Comparison of ENCODE assay signal across 22 cellular contexts in genomic region chr1:46215504-46215903, GRCh38. TPM values are rescaled to one million over a fixed set of nuclear protein-coding genes. Genes with fewer than 3 reads are reported as not detected.
DNase-seq lines count a peak whose midpoint lies in the region; ATAC-seq, FAIRE-seq and TF ChIP-seq lines count a peak whose summit lies in the region.
"Had no signal": no experiment of that assay in that cellular context is flagged by ENCODE, and none has a peak within 500 bp of the region (broad histone marks: within the 10 kb centered on the region; RNA-seq: fewer than 3 reads in every experiment).

No MANE protein-coding gene starts in this region.

- no peak overlapping the region for H4K5ac ChIP-seq in H1 (ENCODE audit: insufficient read length, low read depth, low read length)

- no peak overlapping the region for H3K14ac ChIP-seq in H1 (ENCODE audit: insufficient read length)

- no peak overlapping the region for H3K4me2 ChIP-seq in H1 (ENCODE audit: insufficient read depth in 1 of 2, low read depth in 2 of 2, low read length in 2 of 2)

- H2BK120ac ChIP-seq in H1 (replicated peaks; ENCODE audit: low read depth, low read length), result no peak overlapping the region

- no peak for TF ChIP-seq CTCF in WTC11 (IDR thresholded peaks at IDR 0.05)
- TF ChIP-seq CTCF in H1 (IDR thresholded peaks at IDR 0.05; ENCODE audit: control extremely low read depth in 1 of 3, insufficient read depth in 1 of 3, low read depth in 1 of 3, low read length in 3 of 3), result no peak

- POLR2A ChIA-PET in WTC11 (lab: Charles Lee) (no interaction called here), H1 (lab: Charles Lee; ENCODE audit: partially characterized antibody) (no interaction called here)

- H3K36me3 ChIP-seq in H1 (ENCODE audit: control insufficient read depth in 2 of 4, insufficient read depth in 4 of 4, low read length in 3 of 4), result no peaks in the 10 kb centered on the region
- H3K36me3 ChIP-seq: BE2C had no signal

- no peak overlapping the region for H4K8ac ChIP-seq in H1 (ENCODE audit: extremely low read depth, insufficient read depth, low read length)

- no peaks in the 10 kb centered on the region for H3K9me3 Mint-ChIP-seq in WTC11
- H3K9me3 Mint-ChIP-seq: CD4-positive, CD25-positive, alpha-beta regulatory T cell; CD8-positive, alpha-beta memory T cell; HFFc6 had no signal

- no peak overlapping the region for H2BK20ac ChIP-seq in H1 (ENCODE audit: low read length)

- no peak for DNase-seq in WTC11 (ENCODE audit: low spot score)
- DNase-seq in H1 (ENCODE audit: low read depth in 1 of 2, low spot score in 2 of 2), result no peak
- DNase-seq: ACHN; BE2C; C1 segment of cervical spinal cord; CD4-positive, CD25-positive, alpha-beta regulatory T cell; CD8-positive, alpha-beta memory T cell; COR-L47; DMS 273 treated with DMSO at 0.1 percent for 48 hours; GM23248; HCEC 1CT; HFFc6; IMR-90; KBM-7 had no signal

- no peak overlapping the region for H3K27ac Mint-ChIP-seq in WTC11
- H3K27ac Mint-ChIP-seq: CD8-positive, alpha-beta memory T cell; HFFc6 had no signal

- H3K4ac ChIP-seq in H1 (replicated peaks; ENCODE audit: insufficient read length, low read depth, low read length), result no peak overlapping the region

- no peak overlapping the region for H3K18ac ChIP-seq in H1 (ENCODE audit: extremely low read depth, low read length)

- ATAC-seq in WTC11, result no peak
- ATAC-seq in GM21723 (IDR thresholded peaks at IDR 0.05; ENCODE audit: unreplicated experiment), result no peak

- H3K79me2 ChIP-seq in H1 (ENCODE audit: control insufficient read depth in 1 of 2, insufficient read depth in 2 of 2, low read length in 2 of 2), result no peaks in the 10 kb centered on the region

- no peaks in the 10 kb centered on the region for H4K20me1 ChIP-seq in H1 (replicated peaks in 1 of 2; ENCODE audit: control insufficient read depth in 1 of 2, insufficient read depth in 2 of 2, low read length in 2 of 2)

- no peaks in the 10 kb centered on the region; the same call in 1 of the 2 replicates for H3K23me2 ChIP-seq in H1 (ENCODE audit: low read depth, low read length)

- H3K4me1 Mint-ChIP-seq in WTC11, result no peaks in the 10 kb centered on the region
- H3K4me1 Mint-ChIP-seq: CD4-positive, CD25-positive, alpha-beta regulatory T cell; CD8-positive, alpha-beta memory T cell had no signal

- TF ChIP-seq EP300 in H1 (IDR thresholded peaks at IDR 0.05; ENCODE audit: borderline replicate concordance in 1 of 2, low read depth in 2 of 2, low read length in 2 of 2), result no peak

- no peak for TF ChIP-seq POLR2A in H1 (IDR thresholded peaks at IDR 0.05; ENCODE audit: control extremely low read depth in 1 of 2, low read depth in 2 of 2, low read length in 2 of 2)

- H3K36me3 Mint-ChIP-seq in WTC11, result no peaks in the 10 kb centered on the region
- H3K36me3 Mint-ChIP-seq: CD4-positive, CD25-positive, alpha-beta regulatory T cell; CD8-positive, alpha-beta memory T cell had no signal

- H2AK5ac ChIP-seq in H1 (ENCODE audit: low read depth, low read length), result no peak overlapping the region

- no peak for TF ChIP-seq RAD21 in H1 (IDR thresholded peaks at IDR 0.05 in 1 of 2, conservative IDR thresholded peaks at IDR 0.05 in 1 of 2; ENCODE audit: low read depth in 2 of 2, low read length in 2 of 2)

- no peaks in the 10 kb centered on the region for H3K27me3 ChIP-seq in H1 (replicated peaks in 1 of 4; ENCODE audit: control insufficient read depth in 3 of 4, extremely low read depth in 1 of 4, insufficient read depth in 3 of 4, low read length in 3 of 4)
- H3K27me3 ChIP-seq: BE2C had no signal

- no peak overlapping the region for H3K27ac ChIP-seq in H1 (ENCODE audit: low read depth, low read length)
- H3K27ac ChIP-seq: GM23248, HL-60 had no signal

- no peak overlapping the region for H3K56ac ChIP-seq in H1 (replicated peaks; ENCODE audit: insufficient read length, low read depth, low read length)

- CTCF ChIA-PET in WTC11 (lab: Charles Lee) (no interaction called here), H1 (lab: Charles Lee; ENCODE audit: partially characterized antibody) (interaction anchor here (0.6 to 1.0 kb wide), 2 partner anchors 8 to 684 kb away, joined by 3 to 4 read pairs; no protein-coding TSS in a partner anchor)

- H4K91ac ChIP-seq in H1 (replicated peaks; ENCODE audit: insufficient read length, low read length), result no peak overlapping the region

- H2AFZ ChIP-seq in H1 (ENCODE audit: low read length), result no peak overlapping the region
- H2AFZ ChIP-seq: GM23248 had no signal

- no peak overlapping the region for H2BK12ac ChIP-seq in H1 (ENCODE audit: low read depth, low read length)

- no peaks in the 10 kb centered on the region for H3K9me3 ChIP-seq in H1 (ENCODE audit: insufficient read depth in 2 of 2, low read depth in 1 of 2, low read length in 1 of 2)
- H3K9me3 ChIP-seq: BE2C had no signal

- no peaks in the 10 kb centered on the region for H3K79me1 ChIP-seq in H1 (ENCODE audit: low read depth, low read length)

- H2BK15ac ChIP-seq in H1 (ENCODE audit: low read length), result no peak overlapping the region

- H2BK5ac ChIP-seq in H1 (ENCODE audit: low read depth, low read length), result no peak overlapping the region

- no peaks in the 10 kb centered on the region for H3K4me1 ChIP-seq in H1 (replicated peaks in 1 of 4; ENCODE audit: control insufficient read depth in 3 of 4, insufficient read depth in 4 of 4, low read length in 3 of 4)
- H3K4me1 ChIP-seq: BE2C had no signal

- no peak overlapping the region for H3K4me3 ChIP-seq in H1 (ENCODE audit: extremely low read depth in 1 of 4, insufficient read depth in 2 of 4, low read depth in 3 of 4, low read length in 4 of 4)
- H3K4me3 ChIP-seq: GM23248 had no signal

- no peak overlapping the region for H3K9ac ChIP-seq in H1 (replicated peaks in 1 of 4; ENCODE audit: extremely low read depth in 1 of 4, low read depth in 3 of 4, low read length in 3 of 4)
- H3K9ac ChIP-seq: GM23248 had no signal

- no peak overlapping the region for H3K23ac ChIP-seq in H1 (ENCODE audit: insufficient read length)

- FAIRE-seq in H1 (lab: Jason Lieb, UNC), result no peak
- FAIRE-seq: A204.1, G401.6, GM12891, GM19239, H54 had no signal

- no peak overlapping the region for H3K4me3 Mint-ChIP-seq in WTC11
- H3K4me3 Mint-ChIP-seq: CD4-positive, CD25-positive, alpha-beta regulatory T cell; CD8-positive, alpha-beta memory T cell; HFFc6 had no signal

- no peaks in the 10 kb centered on the region for H3K27me3 Mint-ChIP-seq in WTC11 (ENCODE audit: low read depth)

RNA-seq across cellular contexts. Expression of gene LURAP1, which starts 12.4 kb away (rescaled TPM):
- 3.8 to 4.0 TPM (median 4.0 TPM) in 3 replicates for total RNA-seq in WTC11 (2021)
- 3.5 and 5.1 TPM in 2 replicates for total RNA-seq in H1 (2021; fragmentation: NEBNext Ultra II Directional; extraction: Animal tissue kit (Norgen Biotek cat#: 25700))
- polyA plus RNA-seq in H1 (2011; rRNA removed), result 4.9 and 6.4 TPM in 2 replicates
- 6.1 TPM for polyA plus RNA-seq in H1 (2011; cell fraction: cytosol; rRNA removed)
- polyA plus RNA-seq in H1 (2011; cell fraction: nucleus; rRNA removed), result 6.6 TPM
- 2.9 to 3.5 TPM (median 3.1 TPM) in 4 replicates for polyA plus RNA-seq in H1 (2012, experiment 1 of 2)
- 1.8 TPM for polyA plus RNA-seq in H1 (2012, experiment 2 of 2)
- 1.8 TPM for polyA plus RNA-seq in H1 (2013, experiment 1 of 2)
- polyA plus RNA-seq in H1 (2013, experiment 2 of 2), result 1.7 TPM
- 2.8 and 4.2 TPM in 2 replicates for polyA minus RNA-seq in H1 (2011; rRNA and poly(A)+ RNA removed)
- polyA minus RNA-seq in H1 (2011; cell fraction: cytosol; rRNA and poly(A)+ RNA removed), result 3.0 TPM
- polyA minus RNA-seq in H1 (2011; cell fraction: nucleus; rRNA and poly(A)+ RNA removed), result 6.4 TPM
- total RNA-seq: CD4-positive, CD25-positive, alpha-beta regulatory T cell; CD8-positive, alpha-beta memory T cell had no signal
- polyA plus RNA-seq: CD4-positive, CD25-positive, alpha-beta regulatory T cell had no signal

RNA-seq across cellular contexts. Expression of gene POMGNT1, which starts 17.3 kb away (rescaled TPM):
- total RNA-seq in WTC11 (2021), result 42.5 to 43.2 TPM (median 43.2 TPM) in 3 replicates
- total RNA-seq in H1 (2021; fragmentation: NEBNext Ultra II Directional; extraction: Animal tissue kit (Norgen Biotek cat#: 25700)), result 37.6 and 40.3 TPM in 2 replicates
- 28.0 and 32.2 TPM in 2 replicates for polyA plus RNA-seq in H1 (2011; rRNA removed)
- 34.6 TPM for polyA plus RNA-seq in H1 (2011; cell fraction: cytosol; rRNA removed)
- polyA plus RNA-seq in H1 (2011; cell fraction: nucleus; rRNA removed), result 68.2 TPM
- polyA plus RNA-seq in H1 (2012, experiment 1 of 2), result 31.3 to 38.7 TPM (median 36.3 TPM) in 4 replicates
- 56.5 TPM for polyA plus RNA-seq in H1 (2012, experiment 2 of 2)
- polyA plus RNA-seq in H1 (2013, experiment 1 of 2), result 44.3 TPM
- polyA plus RNA-seq in H1 (2013, experiment 2 of 2), result 47.1 TPM
- 34.4 and 37.8 TPM in 2 replicates for polyA minus RNA-seq in H1 (2011; rRNA and poly(A)+ RNA removed)
- polyA minus RNA-seq in H1 (2011; cell fraction: cytosol; rRNA and poly(A)+ RNA removed), result 18.9 TPM
- 25.3 TPM for polyA minus RNA-seq in H1 (2011; cell fraction: nucleus; rRNA and poly(A)+ RNA removed)

RNA-seq across cellular contexts. Expression of gene RAD54L, which starts 32.1 kb away (rescaled TPM):
- total RNA-seq in WTC11 (2021), result 51.2 to 54.7 TPM (median 53.7 TPM) in 3 replicates
- 47.9 and 50.3 TPM in 2 replicates for total RNA-seq in H1 (2021; fragmentation: NEBNext Ultra II Directional; extraction: Animal tissue kit (Norgen Biotek cat#: 25700))
- 42.4 and 43.5 TPM in 2 replicates for polyA plus RNA-seq in H1 (2011; rRNA removed)
- polyA plus RNA-seq in H1 (2011; cell fraction: cytosol; rRNA removed), result 29.6 TPM
- polyA plus RNA-seq in H1 (2011; cell fraction: nucleus; rRNA removed), result 74.0 TPM
- 35.3 to 52.0 TPM (median 47.8 TPM) in 4 replicates for polyA plus RNA-seq in H1 (2012, experiment 1 of 2)
- 25.3 TPM for polyA plus RNA-seq in H1 (2012, experiment 2 of 2)
- polyA plus RNA-seq in H1 (2013, experiment 1 of 2), result 18.8 TPM
- polyA plus RNA-seq in H1 (2013, experiment 2 of 2), result 19.3 TPM
- 45.8 and 56.7 TPM in 2 replicates for polyA minus RNA-seq in H1 (2011; rRNA and poly(A)+ RNA removed)
- polyA minus RNA-seq in H1 (2011; cell fraction: cytosol; rRNA and poly(A)+ RNA removed), result 32.2 TPM
- polyA minus RNA-seq in H1 (2011; cell fraction: nucleus; rRNA and poly(A)+ RNA removed), result 32.2 TPM

RNA-seq across cellular contexts. Expression of gene P3R3URF, which starts 39.2 kb away (rescaled TPM):
- total RNA-seq in WTC11 (2021), result not detected in 3 replicates
- not detected in 2 replicates for total RNA-seq in H1 (2021; fragmentation: NEBNext Ultra II Directional; extraction: Animal tissue kit (Norgen Biotek cat#: 25700))
- polyA plus RNA-seq in H1 (2011; rRNA removed), result not detected in 2 replicates
- not detected for polyA plus RNA-seq in H1 (2011; cell fraction: cytosol; rRNA removed)
- not detected for polyA plus RNA-seq in H1 (2011; cell fraction: nucleus; rRNA removed)
- polyA plus RNA-seq in H1 (2012, experiment 1 of 2), result not detected in 4 replicates
- not detected for polyA plus RNA-seq in H1 (2012, experiment 2 of 2)
- polyA plus RNA-seq in H1 (2013, experiment 1 of 2), result not detected
- polyA plus RNA-seq in H1 (2013, experiment 2 of 2), result not detected
- polyA minus RNA-seq in H1 (2011; rRNA and poly(A)+ RNA removed), result not detected in 2 replicates
- polyA minus RNA-seq in H1 (2011; cell fraction: cytosol; rRNA and poly(A)+ RNA removed), result not detected
- polyA minus RNA-seq in H1 (2011; cell fraction: nucleus; rRNA and poly(A)+ RNA removed), result not detected
- total RNA-seq: CD4-positive, CD25-positive, alpha-beta regulatory T cell; CD8-positive, alpha-beta memory T cell; GM23248; HFFc6; HT1080; IMR-90 had no signal
- polyA plus RNA-seq: CD4-positive, CD25-positive, alpha-beta regulatory T cell; CD8-positive, alpha-beta memory T cell; GM23248; IMR-90 had no signal

RNA-seq across cellular contexts. Expression of gene TSPAN1, which starts 40.6 kb away (rescaled TPM):
- total RNA-seq in WTC11 (2021), result 0.50 to 0.69 TPM (median 0.57 TPM) in 3 replicates
- not detected in 2 replicates for total RNA-seq in H1 (2021; fragmentation: NEBNext Ultra II Directional; extraction: Animal tissue kit (Norgen Biotek cat#: 25700))
- polyA plus RNA-seq in H1 (2011; rRNA removed), result 0.05 and 0.14 TPM in 2 replicates
- 0.21 TPM for polyA plus RNA-seq in H1 (2011; cell fraction: cytosol; rRNA removed)
- 0.46 TPM for polyA plus RNA-seq in H1 (2011; cell fraction: nucleus; rRNA removed)
- 0.27 TPM in 1 of 4 replicates, not detected in the others for polyA plus RNA-seq in H1 (2012, experiment 1 of 2)
- not detected for polyA plus RNA-seq in H1 (2012, experiment 2 of 2)
- not detected for polyA plus RNA-seq in H1 (2013, experiment 1 of 2)
- polyA plus RNA-seq in H1 (2013, experiment 2 of 2), result not detected
- 0.38 and 0.63 TPM in 2 replicates for polyA minus RNA-seq in H1 (2011; rRNA and poly(A)+ RNA removed)
- not detected for polyA minus RNA-seq in H1 (2011; cell fraction: cytosol; rRNA and poly(A)+ RNA removed)
- not detected for polyA minus RNA-seq in H1 (2011; cell fraction: nucleus; rRNA and poly(A)+ RNA removed)
- total RNA-seq: CD4-positive, CD25-positive, alpha-beta regulatory T cell; CD8-positive, alpha-beta memory T cell; GM23248 had no signal
- polyA plus RNA-seq: CD4-positive, CD25-positive, alpha-beta regulatory T cell; CD8-positive, alpha-beta memory T cell had no signal
